8 cellular contexts compared by ENCODE assay signal in genomic region chr16:75463417-75464129, GRCh38. TPM values are rescaled to one million over a fixed set of nuclear protein-coding genes. Genes with fewer than 3 reads are reported as not detected.
A peak's percentile ranks its signal among the peaks of the same experiment; 100 is the strongest.
DNase-seq lines count a peak whose midpoint lies in the region; ATAC-seq and TF ChIP-seq lines count a peak whose summit lies in the region.
"Not testable (repeated sequence)": the region's sequence is repeated elsewhere in the genome, so short reads cannot be mapped to it uniquely, and the experiment has no call there.

No MANE protein-coding gene starts in this region.

- peaks cover 42% of the 10 kb centered on the region for H3K4me1 ChIP-seq in body of pancreas
- not testable (repeated sequence) for H3K4me1 ChIP-seq in right cardiac atrium (ENCODE audit: control insufficient read depth, insufficient read depth, low read length); osteoblast (ENCODE audit: insufficient read depth, low read length)
- H3K4me1 ChIP-seq in tibial nerve, result peaks cover 0 to 37% (median 7%) of the 10 kb centered on the region in 4 donors

- peak overlapping the region; percentile 87 for H2AFZ ChIP-seq in osteoblast (ENCODE audit: low read length)

- H3K9me3 ChIP-seq in body of pancreas; right cardiac atrium (ENCODE audit: control insufficient read depth, low read length); osteoblast (ENCODE audit: low read depth, low read length); tibial nerve: not testable (repeated sequence)

- peak overlapping the region; percentile 91 to 99 (median 98) for H3K27ac ChIP-seq in body of pancreas
- peak overlapping the region; percentile 91 for H3K27ac ChIP-seq in right cardiac atrium (ENCODE audit: low read length)
- peak overlapping the region; percentile 88 for H3K27ac ChIP-seq in osteoblast (ENCODE audit: low read depth, low read length)
- H3K27ac ChIP-seq in tibial nerve, result peak overlapping the region; percentile 92 to 97 (median 94)

- peaks cover 24% of the 10 kb centered on the region for H4K20me1 ChIP-seq in osteoblast (ENCODE audit: insufficient read depth, low read length)

- not testable (repeated sequence) for TF ChIP-seq EP300 in tibial nerve (IDR thresholded peaks at IDR 0.05)

- not testable (repeated sequence) for DNase-seq in HFF-Myc (ENCODE audit: extremely low read depth, low read depth); right cardiac atrium; tibial nerve (ENCODE audit: low spot score in 2 of 2)
- peak; percentile 80 for DNase-seq in LHCN-M2 (ENCODE audit: low read depth)
- DNase-seq in T1000 (lab: John Stamatoyannopoulos, UW), result peak; percentile 30
- DNase-seq in body of pancreas, result peak; percentile 48 to 67 (median 60)
- peak; percentile 74 for DNase-seq in osteoblast (ENCODE audit: insufficient read length, low spot score, missing footprints)

- H3K27me3 ChIP-seq in body of pancreas; right cardiac atrium (ENCODE audit: control insufficient read depth, insufficient read depth); osteoblast (ENCODE audit: insufficient read depth, low read length); tibial nerve: not testable (repeated sequence)

- peak overlapping the region; percentile 80 for H3K4me3 ChIP-seq in GM08714 (ENCODE audit: low read length)
- peak overlapping the region; percentile 80 for H3K4me3 ChIP-seq in HFF-Myc (replicated peaks; ENCODE audit: low read depth, low read length)
- peak overlapping the region; percentile 87 to 89 for H3K4me3 ChIP-seq in body of pancreas
- H3K4me3 ChIP-seq in right cardiac atrium (ENCODE audit: low read length), result peak overlapping the region; percentile 82
- H3K4me3 ChIP-seq in osteoblast (ENCODE audit: insufficient read depth, low read length), result peak overlapping the region; percentile 94
- H3K4me3 ChIP-seq in tibial nerve, result peak overlapping the region; percentile 67 to 97 (median 84)

- peak; percentile 5 for ATAC-seq in body of pancreas
- ATAC-seq in right cardiac atrium, result peak; percentile 17 to 39

- H3K4me2 ChIP-seq in osteoblast (ENCODE audit: insufficient read depth, low read length), result peak overlapping the region; percentile 86

- not testable (repeated sequence) for TF ChIP-seq POLR2A in body of pancreas (IDR thresholded peaks at IDR 0.05); tibial nerve (IDR thresholded peaks at IDR 0.05)

- intact Hi-C loops in body of pancreas (cut with DNase I); right cardiac atrium (cut with DNase I): not testable (repeated sequence)

- peaks cover 56% of the 10 kb centered on the region for H3K79me2 ChIP-seq in osteoblast (ENCODE audit: insufficient read depth, low read length)

- WGBS in body of pancreas, 2 donors, result 1 to 7% methylated on average over 10 to 35 of the region's 39 CpGs
- WGBS in right cardiac atrium, result 3% methylated on average over 39 of the region's 39 CpGs
- WGBS in tibial nerve, 2 donors, result 0 to 2% methylated on average over 16 to 35 of the region's 39 CpGs

- not testable (repeated sequence) for H3K36me3 ChIP-seq in body of pancreas (replicated peaks in 1 of 2; ENCODE audit: insufficient read depth in 1 of 2, low read depth in 2 of 2); osteoblast (ENCODE audit: insufficient read depth, low read length); tibial nerve

- not testable (repeated sequence) for TF ChIP-seq CTCF in HFF-Myc (IDR thresholded peaks at IDR 0.05; ENCODE audit: low read depth, low read length, missing control alignments); body of pancreas (IDR thresholded peaks at IDR 0.05); osteoblast (IDR thresholded peaks at IDR 0.05; ENCODE audit: extremely low read depth, low read depth, low read length); tibial nerve (IDR thresholded peaks at IDR 0.05)

RNA-seq across cellular contexts. Expression of gene TMEM170A, which starts 0.9 kb away (rescaled TPM):
- total RNA-seq in LHCN-M2 (2014; rRNA removed) (9.7 and 11.7 TPM in 2 replicates), body of pancreas (10 to 100 TPM; 17.1 TPM), right cardiac atrium (10 to 100 TPM; 10.9 to 11.2 (median 11.0) TPM), osteoblast (11.6 and 13.6 TPM in 2 replicates), tibial nerve (10 to 100 TPM; 14.1 to 36.6 (median 21.8) TPM)
- polyA plus RNA-seq in LHCN-M2 (2012), result 4.4 TPM
- polyA plus RNA-seq in right cardiac atrium, result 7.2 TPM

RNA-seq across cellular contexts. Expression of gene CFDP1, which starts 30.3 kb away (rescaled TPM):
- 57.5 and 63.3 TPM in 2 replicates for total RNA-seq in LHCN-M2 (2014; rRNA removed)
- 53.1 TPM for polyA plus RNA-seq in LHCN-M2 (2012)
- total RNA-seq in body of pancreas, result 10 to 100 TPM; 34.0 to 65.3 TPM
- 10 to 100 TPM; 23.7 to 36.8 (median 27.6) TPM for total RNA-seq in right cardiac atrium
- polyA plus RNA-seq in right cardiac atrium, result 40.8 TPM
- 37.7 and 41.3 TPM in 2 replicates for total RNA-seq in osteoblast
- 100 to 1,000 TPM in 1 of 4 donors, 10 to 100 TPM in 3; 35.6 to 120 (median 62.4) TPM for total RNA-seq in tibial nerve

RNA-seq across cellular contexts. Expression of gene CHST6, which starts 31.7 kb away (rescaled TPM):
- 1.8 and 1.9 TPM in 2 replicates for total RNA-seq in LHCN-M2 (2014; rRNA removed)
- polyA plus RNA-seq in LHCN-M2 (2012), result 0.05 TPM
- under 1 TPM in 1 of 2 donors, not detected in 1; under 0.01 TPM for total RNA-seq in body of pancreas
- 1 to 10 TPM; 3.1 to 9.9 (median 4.3) TPM for total RNA-seq in right cardiac atrium
- polyA plus RNA-seq in right cardiac atrium, result 1.9 TPM
- total RNA-seq in osteoblast, result 1.1 and 1.5 TPM in 2 replicates
- 1 to 10 TPM in 1 of 4 donors, under 1 TPM in 3; under 0.01 to 3.9 (median 0.40) TPM for total RNA-seq in tibial nerve
